Comparison of ENCODE assay signal across 8 cellular contexts in the genomic region with DNA sequence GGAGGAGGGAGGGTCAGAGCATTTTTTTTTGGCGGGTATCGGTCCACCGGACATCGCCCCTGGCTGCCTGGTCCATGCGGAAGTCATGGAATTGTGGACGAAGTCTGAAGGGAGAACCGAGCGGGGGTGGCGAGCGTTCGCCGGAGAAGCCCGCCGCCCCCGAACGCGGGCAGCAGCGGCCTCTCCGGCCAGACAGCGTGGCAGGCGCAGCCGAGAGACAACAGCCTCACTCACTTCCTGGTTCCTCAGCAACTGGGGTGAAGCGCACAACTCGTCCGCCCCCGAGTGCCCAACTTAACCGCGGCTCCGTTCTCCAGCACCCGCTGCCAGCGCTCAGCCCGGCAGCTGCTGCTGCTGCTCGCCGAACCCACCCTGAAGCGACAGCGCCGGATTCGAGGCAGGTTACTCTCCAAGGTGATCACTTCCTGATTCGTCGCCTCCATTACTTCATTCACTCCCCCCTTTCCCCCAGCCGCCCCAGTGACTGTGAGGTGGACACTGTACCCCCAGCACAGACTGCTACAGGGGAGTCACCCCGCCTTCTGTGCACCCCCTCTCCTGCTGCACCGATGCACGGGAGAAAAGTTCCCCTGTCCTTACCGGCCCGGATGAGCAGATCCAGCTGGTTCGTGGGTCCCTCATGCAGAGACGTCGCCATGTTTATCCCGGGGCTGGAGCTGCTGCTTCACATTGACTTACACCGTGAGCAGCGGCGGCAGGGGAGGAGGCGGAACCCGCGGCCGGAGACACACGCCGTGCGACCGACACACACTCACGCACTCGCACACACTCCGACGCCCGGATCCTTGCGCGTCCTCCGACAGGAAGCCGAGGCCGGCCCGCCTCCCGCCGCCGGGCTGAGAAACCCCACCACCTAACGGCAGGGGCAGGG.
DNase-seq lines count a peak whose midpoint lies in the region; TF ChIP-seq lines count a peak whose summit lies in the region.

No MANE protein-coding gene starts in this region.

- peak; percentile 53 for TF ChIP-seq CTCF in osteocyte (IDR thresholded peaks at IDR 0.05)

- H3K27me3 ChIP-seq in H7 (ENCODE audit: control insufficient read depth, insufficient read depth, low read length) = no peaks in the 10 kb centered on the region
- H3K27me3 ChIP-seq in thymus (ENCODE audit: control insufficient read depth, insufficient read depth) = no peaks in the 10 kb centered on the region

- no peaks in the 10 kb centered on the region for H3K36me3 Mint-ChIP-seq in osteocyte (ENCODE audit: unreplicated experiment)

- H3K4me3 ChIP-seq in H7 (ENCODE audit: insufficient read depth, low read depth, low read length) (peak overlapping the region; percentile 92), thymus (ENCODE audit: low read length) (peak overlapping the region; percentile 58)

- H3K4me1 ChIP-seq in thymus (ENCODE audit: control insufficient read depth, insufficient read depth, low read length) = no peaks in the 10 kb centered on the region

- in situ Hi-C loops in SK-MEL-5 (cut with HindIII; ENCODE audit: low pct_unique_long_range_greater_than_20kb, low sequenced_read_pairs) = no loop called here

- no peaks in the 10 kb centered on the region for H3K9me3 Mint-ChIP-seq in osteocyte (ENCODE audit: unreplicated experiment)

- H3K4me3 Mint-ChIP-seq in osteocyte (ENCODE audit: unreplicated experiment) = peak overlapping the region; percentile 99

- no peaks in the 10 kb centered on the region for H3K27me3 Mint-ChIP-seq in osteocyte (ENCODE audit: unreplicated experiment)

- peaks cover 31% of the 10 kb centered on the region for H3K4me1 Mint-ChIP-seq in osteocyte (ENCODE audit: unreplicated experiment)

- H3K27ac ChIP-seq in thymus (ENCODE audit: low read depth) = peak overlapping the region; percentile 90

- peak overlapping the region; percentile 99 for H3K27ac Mint-ChIP-seq in osteocyte (ENCODE audit: unreplicated experiment)

- peak; percentile 89 for DNase-seq in GM03348 (ENCODE audit: low spot score)
- DNase-seq in H7 = peak; percentile 78
- peak; percentile 85 for DNase-seq in M059J (ENCODE audit: low read depth)
- DNase-seq in SK-MEL-5 (ENCODE audit: low read depth, low spot score) = peak; percentile 88
- DNase-seq in activated naive CD4-positive, alpha-beta T cell treated with anti-CD3 and anti-CD28 coated beads, Interleukin-2, amount 50 U/mL, for 16 hours = peak; percentile 89
- DNase-seq in head of caudate nucleus = peak; percentile 71 to 94 (median 86)
- DNase-seq in osteocyte (ENCODE audit: extremely low spot score, unreplicated experiment) = peak; percentile 95

- WGBS in thymus = 1% methylated on average over 76 of the region's 76 CpGs

- no peaks in the 10 kb centered on the region for H3K9me3 ChIP-seq in thymus (ENCODE audit: control insufficient read depth)

- intact Hi-C loops in head of caudate nucleus (cut with DNase I) = loop anchor here (1.0 to 10.0 kb wide), 4 partner anchors 51 to 471 kb away; a partner anchor contains a TSS

- H3K36me3 ChIP-seq in H7 (replicated peaks; ENCODE audit: control insufficient read depth, insufficient read depth, low read length) (no peaks in the 10 kb centered on the region), thymus (ENCODE audit: control insufficient read depth, insufficient read depth) (peaks cover 2% of the 10 kb centered on the region)

Comparison
In these comparisons a context has a peak if more than half of its experiments do, and no peak if none do; other contexts are left out.
1. Peak in every context shown above with its lines: DNase-seq, H3K4me3 ChIP-seq and H3K27ac ChIP-seq.